ENCODE assay signal across 11 cellular contexts in the genomic region with DNA sequence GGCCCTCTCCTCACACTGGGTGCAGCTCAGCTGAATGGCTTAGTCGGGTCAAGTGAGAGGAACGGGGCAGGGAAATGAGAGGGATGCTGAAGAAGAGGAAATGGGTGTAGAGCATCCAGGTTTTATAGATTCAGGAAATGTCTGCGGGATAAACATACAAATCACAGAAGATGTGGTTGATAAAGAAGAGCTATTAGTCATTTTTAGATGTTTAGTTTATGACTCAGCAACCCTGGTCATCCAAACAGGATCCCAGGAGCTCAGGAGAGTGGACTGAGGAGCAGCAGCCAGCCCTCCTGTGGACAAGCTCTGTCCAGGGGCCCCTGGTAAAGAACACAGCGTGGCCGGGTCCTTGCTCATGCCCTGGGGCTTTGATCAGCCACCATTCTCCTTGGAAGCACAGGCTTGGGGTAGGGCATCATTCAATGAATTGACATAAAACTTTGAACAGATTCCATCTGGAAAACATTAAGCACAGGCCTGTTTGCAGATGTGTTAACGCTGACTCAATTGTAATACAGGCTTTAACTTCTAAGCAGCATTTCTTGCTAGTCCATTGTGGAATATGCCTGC.
DNase-seq lines count a peak whose midpoint lies in the region; ATAC-seq and TF ChIP-seq lines count a peak whose summit lies in the region.
"Had no signal": no experiment of that assay in that cellular context is flagged by ENCODE, and none has a peak within 500 bp of the region (broad histone marks: within the 10 kb centered on the region; RNA-seq: fewer than 3 reads in every experiment).

No MANE protein-coding gene starts in this region.

- H3K4me3 ChIP-seq in body of pancreas (no peak overlapping the region), left lung (no peak overlapping the region)
- H3K4me3 ChIP-seq: upper lobe of left lung had no signal

- TF ChIP-seq POLR2A in body of pancreas (IDR thresholded peaks at IDR 0.05), result no peak

- POLR2A ChIA-PET in WTC11 (lab: Charles Lee), result no interaction called here

- H3K4me3 Mint-ChIP-seq in WTC11, result no peak overlapping the region
- no peak overlapping the region for H3K4me3 Mint-ChIP-seq in activated T-cell treated with anti-CD3 and anti-CD28 coated beads, Interleukin-2, amount 50 U/mL, for 4 hours

- no peak overlapping the region for H3K27ac Mint-ChIP-seq in WTC11

- DNase-seq in AG08396 (ENCODE audit: low spot score), result peak; percentile 87
- DNase-seq in HT1080 (ENCODE audit: low read depth), result peak; percentile 100
- no peak for DNase-seq in body of pancreas
- DNase-seq in left lung, result no peak
- DNase-seq in inferior parietal cortex (ENCODE audit: extremely low spot score), result no peak
- DNase-seq in WTC11 (ENCODE audit: low spot score), result no peak
- no peak for DNase-seq in activated T-cell treated with anti-CD3 and anti-CD28 coated beads, Interleukin-2, amount 50 U/mL, for 4 hours
- DNase-seq: DMS79 treated with DMSO at 0.1 percent for 48 hours, NCI-H2029 treated with DMSO at 0.1 percent for 48 hours, upper lobe of left lung had no signal

- H3K9me3 ChIP-seq in body of pancreas (no peaks in the 10 kb centered on the region), left lung (peaks cover 0 to 2% of the 10 kb centered on the region in 2 donors)
- H3K9me3 ChIP-seq: upper lobe of left lung had no signal

- intact Hi-C loops in body of pancreas (cut with DNase I) (no loop called here), left lung (cut with DNase I) (no loop called here)

- H3K27me3 ChIP-seq in body of pancreas (no peaks in the 10 kb centered on the region), left lung (no peaks in the 10 kb centered on the region)
- H3K27me3 ChIP-seq: upper lobe of left lung had no signal

- no peaks in the 10 kb centered on the region for H3K9me3 Mint-ChIP-seq in WTC11
- H3K9me3 Mint-ChIP-seq in activated T-cell treated with anti-CD3 and anti-CD28 coated beads, Interleukin-2, amount 50 U/mL, for 4 hours, result no peaks in the 10 kb centered on the region

- ATAC-seq in body of pancreas (peak; percentile 68), left lung (peak; percentile 69), GM18511 (IDR thresholded peaks at IDR 0.05; ENCODE audit: unreplicated experiment) (no peak), WTC11 (no peak)
- ATAC-seq in activated T-cell treated with anti-CD3 and anti-CD28 coated beads, Interleukin-2, amount 50 U/mL, for 4 hours, result no peak

- TF ChIP-seq CTCF in body of pancreas (IDR thresholded peaks at IDR 0.05) (no peak), left lung (IDR thresholded peaks at IDR 0.05) (no peak), WTC11 (IDR thresholded peaks at IDR 0.05) (no peak)

- H3K27ac ChIP-seq in body of pancreas (peak overlapping the region in 1 of 4 donors; percentile 28), left lung (no peak overlapping the region)
- H3K27ac ChIP-seq: upper lobe of left lung had no signal

- H3K36me3 ChIP-seq in body of pancreas (replicated peaks in 1 of 2; ENCODE audit: insufficient read depth in 1 of 2, low read depth in 2 of 2) (peaks cover 0 to 2% of the 10 kb centered on the region in 2 donors), left lung (no peaks in the 10 kb centered on the region)

- peaks cover 13% of the 10 kb centered on the region for H3K4me1 ChIP-seq in body of pancreas
- no peaks in the 10 kb centered on the region for H3K4me1 ChIP-seq in left lung

- WGBS in body of pancreas, 2 donors, result 54 to 55% methylated on average over 6 of the region's 6 CpGs

- no peaks in the 10 kb centered on the region for H3K27me3 Mint-ChIP-seq in WTC11 (ENCODE audit: low read depth)
- peaks cover 2% of the 10 kb centered on the region for H3K27me3 Mint-ChIP-seq in activated T-cell treated with anti-CD3 and anti-CD28 coated beads, Interleukin-2, amount 50 U/mL, for 4 hours (ENCODE audit: low read depth)

- H3K36me3 Mint-ChIP-seq in WTC11, result no peaks in the 10 kb centered on the region
- H3K36me3 Mint-ChIP-seq in activated T-cell treated with anti-CD3 and anti-CD28 coated beads, Interleukin-2, amount 50 U/mL, for 4 hours (ENCODE audit: insufficient read depth), result no peaks in the 10 kb centered on the region

- CTCF ChIA-PET in WTC11 (lab: Charles Lee), result interaction anchor here (0.9 to 1.1 kb wide), 2 partner anchors 15 to 16 kb away, joined by 3 to 4 read pairs; no protein-coding TSS in a partner anchor

- H3K4me1 Mint-ChIP-seq in WTC11, result no peaks in the 10 kb centered on the region
- H3K4me1 Mint-ChIP-seq in activated T-cell treated with anti-CD3 and anti-CD28 coated beads, Interleukin-2, amount 50 U/mL, for 4 hours (ENCODE audit: low read depth), result peaks cover 4% of the 10 kb centered on the region

TF ChIP-seq in WTC11, 78 proteins besides CTCF, POLR2A, EP300 and RAD21:
- TF ChIP-seq FOXP4 (CRISPR knock-in tag; IDR thresholded peaks at IDR 0.05) (no peak), KAT7 (CRISPR knock-in tag; IDR thresholded peaks at IDR 0.05; ENCODE audit: borderline replicate concordance) (no peak), ATF3 (CRISPR knock-in tag; conservative IDR thresholded peaks at IDR 0.05) (no peak), ZNF416 (CRISPR knock-in tag; IDR thresholded peaks at IDR 0.05) (no peak), SOX15 (CRISPR knock-in tag; IDR thresholded peaks at IDR 0.05) (no peak), NR2C2 (CRISPR knock-in tag; IDR thresholded peaks at IDR 0.05) (no peak), ZNF512 (CRISPR knock-in tag; IDR thresholded peaks at IDR 0.05; ENCODE audit: borderline replicate concordance) (no peak), OVOL2 (CRISPR knock-in tag; IDR thresholded peaks at IDR 0.05; ENCODE audit: borderline replicate concordance) (no peak), EMX1 (CRISPR knock-in tag; IDR thresholded peaks at IDR 0.05) (no peak), MXD4 (CRISPR knock-in tag; IDR thresholded peaks at IDR 0.05; ENCODE audit: borderline replicate concordance) (no peak), SMAD4 (CRISPR knock-in tag; IDR thresholded peaks at IDR 0.05) (no peak)

Comparison
In these comparisons a context has a peak if more than half of its experiments do, and no peak if none do; other contexts are left out.
1. DNase-seq: peak in AG08396 (single experiment) and HT1080 (single experiment); none in body of pancreas (0 of 4), left lung (0 of 2), inferior parietal cortex (single experiment), WTC11 (single experiment) and activated T-cell treated with anti-CD3 and anti-CD28 coated beads, Interleukin-2, amount 50 U/mL, for 4 hours (single experiment).
2. ATAC-seq: peak in body of pancreas (single experiment) and left lung (single experiment); none in GM18511 (single experiment), WTC11 (single experiment) and activated T-cell treated with anti-CD3 and anti-CD28 coated beads, Interleukin-2, amount 50 U/mL, for 4 hours (0 of 2).